ENCODE assay signal across 13 cellular contexts in the genomic region with DNA sequence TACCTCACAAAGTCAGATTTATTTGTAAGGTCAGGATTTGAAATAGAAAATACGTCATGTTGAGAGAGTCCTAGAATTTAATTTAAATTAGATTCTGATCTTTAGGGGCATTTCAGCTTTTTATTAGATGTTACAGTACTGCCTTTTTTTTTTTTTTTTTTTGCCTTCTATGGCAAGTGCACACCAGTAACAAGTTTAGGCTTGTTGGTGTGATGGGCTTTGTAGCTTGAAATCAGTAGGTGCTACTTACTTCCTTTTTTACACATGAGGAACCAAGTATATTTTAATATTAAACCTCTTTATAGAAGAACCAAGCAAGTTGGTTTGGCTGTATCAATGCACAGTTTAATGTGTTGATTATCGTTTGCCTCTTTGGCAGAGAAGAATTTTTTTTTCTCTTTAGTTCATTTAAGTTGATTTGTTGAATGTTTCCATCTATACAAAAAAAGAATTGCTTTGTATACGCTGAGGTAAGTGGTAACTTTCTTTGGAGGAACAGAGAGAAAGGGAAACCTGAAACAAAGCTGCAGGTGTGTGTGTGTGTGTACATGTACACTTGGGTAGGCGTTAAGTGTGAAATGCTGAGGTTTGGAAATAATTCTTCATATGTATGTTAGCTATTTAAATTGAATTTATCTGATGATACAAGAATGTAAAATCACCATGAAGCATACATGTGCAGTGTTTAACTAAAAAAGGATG. TPM values are rescaled to one million over a fixed set of nuclear protein-coding genes. Genes with fewer than 3 reads are reported as not detected.
DNase-seq lines count a peak whose midpoint lies in the region; ATAC-seq and TF ChIP-seq lines count a peak whose summit lies in the region.
"Had no signal": no experiment of that assay in that cellular context is flagged by ENCODE, and none has a peak within 500 bp of the region (broad histone marks: within the 10 kb centered on the region; RNA-seq: fewer than 3 reads in every experiment).

No MANE protein-coding gene starts in this region.

- intact Hi-C loops in activated B cell treated with CpG ODN at 0.5 μM for 24 hours (cut with micrococcal nuclease): loop anchor here (2.0 to 10.0 kb wide), 4 partner anchors 15 to 225 kb away; partner anchors contain the start of genes AKTIP and RBL2
- intact Hi-C loops in left colon (cut with DNase I, micrococcal nuclease): loop anchor here in 1 of 2 donors (10.0 kb wide), 1 partner anchor 45 kb away; no protein-coding TSS in a partner anchor

- no peaks in the 10 kb centered on the region for H3K27me3 Mint-ChIP-seq in activated B cell treated with CpG ODN at 0.5 μM for 24 hours
- H3K27me3 Mint-ChIP-seq in naive B cell: no peaks in the 10 kb centered on the region

- in situ Hi-C loops in GM13976 (cut with MboI; ENCODE audit: low sequenced_read_pairs, unreplicated experiment): no loop called here

- H3K36me3 Mint-ChIP-seq in activated B cell treated with CpG ODN at 0.5 μM for 24 hours (ENCODE audit: low read depth) (peaks cover 58% of the 10 kb centered on the region), naive B cell (peaks cover 0 to 19% of the 10 kb centered on the region in 2 donors)

- POLR2A ChIA-PET in activated B cell treated with CpG ODN at 0.5 μM for 24 hours (lab: Charles Lee): interaction anchor here (0.6 to 2.0 kb wide), 6 partner anchors 13 to 395 kb away, joined by 3 to 15 read pairs (median 3); partner anchors contain the start of gene RBL2

- H3K27ac Mint-ChIP-seq in activated B cell treated with CpG ODN at 0.5 μM for 24 hours: peak overlapping the region; percentile 68
- H3K27ac Mint-ChIP-seq in naive B cell: peak overlapping the region in 4 of 6 donors; percentile 49 to 72 (median 64)
- H3K27ac Mint-ChIP-seq: endodermal cell had no signal

- CTCF ChIA-PET in activated B cell treated with CpG ODN at 0.5 μM for 24 hours (lab: Charles Lee): no interaction called here

- DNase-seq in NOMO-1 treated with DMSO at 0.1 percent for 48 hours (lab: John Stamatoyannopoulos, UW; ENCODE audit: unreplicated experiment) (peak; percentile 27), NOMO-1 (lab: John Stamatoyannopoulos, UW; ENCODE audit: unreplicated experiment in 2 of 2) (no peak), activated B cell treated with CpG ODN at 0.5 μM for 24 hours (no peak), naive B cell (peak; percentile 39), left colon (no peak), GM13976 (ENCODE audit: low spot score) (no peak)
- DNase-seq: activated gamma-delta T cell treated with Interleukin-2 at 50 U/mL for 16 hours, endodermal cell, left lung, NCI-H2081, NCI-H774 had no signal

- H3K9me3 Mint-ChIP-seq in activated B cell treated with CpG ODN at 0.5 μM for 24 hours: no peaks in the 10 kb centered on the region
- no peaks in the 10 kb centered on the region for H3K9me3 Mint-ChIP-seq in naive B cell
- H3K9me3 Mint-ChIP-seq: endodermal cell had no signal

- no peak for TF ChIP-seq CTCF in activated B cell treated with CpG ODN at 0.5 μM for 24 hours (IDR thresholded peaks at IDR 0.05)
- no peak for TF ChIP-seq CTCF in GM13976 (IDR thresholded peaks at IDR 0.05; ENCODE audit: borderline replicate concordance, control extremely low read depth, extremely low read depth, insufficient read depth, missing control alignments)

- ATAC-seq in GM18858 (IDR thresholded peaks at IDR 0.05; ENCODE audit: unreplicated experiment): peak; percentile 71
- ATAC-seq in activated B cell treated with CpG ODN at 0.5 μM for 24 hours (ENCODE audit: low read depth): peak; percentile 74
- ATAC-seq in naive B cell (ENCODE audit: low read depth in 2 of 2): peak in 1 of 2 donors; percentile 97
- no peak for ATAC-seq in HG02884 (IDR thresholded peaks at IDR 0.05; ENCODE audit: unreplicated experiment)
- ATAC-seq in left colon: no peak
- ATAC-seq: left lung had no signal

- H3K4me1 Mint-ChIP-seq in activated B cell treated with CpG ODN at 0.5 μM for 24 hours: peaks cover 14% of the 10 kb centered on the region
- H3K4me1 Mint-ChIP-seq in naive B cell: peaks cover 0 to 10% (median 0%) of the 10 kb centered on the region in 3 donors
- H3K4me1 Mint-ChIP-seq: endodermal cell had no signal

- peak overlapping the region; percentile 32 for H3K4me3 Mint-ChIP-seq in activated B cell treated with CpG ODN at 0.5 μM for 24 hours
- peak overlapping the region in 5 of 8 donors; percentile 50 to 89 (median 74) for H3K4me3 Mint-ChIP-seq in naive B cell
- H3K4me3 Mint-ChIP-seq: endodermal cell had no signal

RNA-seq across cellular contexts. Expression of gene RBL2, which starts 15.7 kb away (rescaled TPM):
- total RNA-seq in activated B cell treated with CpG ODN at 0.5 μM for 24 hours: 90.9 and 99.5 TPM in 2 replicates
- 100 to 1,000 TPM; 108 to 165 (median 121) TPM for polyA plus RNA-seq in naive B cell (ENCODE audit: low read depth in 6 of 6)
- total RNA-seq in left colon: 10 to 100 TPM; 48.5 to 63.2 TPM

RNA-seq across cellular contexts. Expression of gene AKTIP, which starts 53.0 kb away (rescaled TPM):
- total RNA-seq in activated B cell treated with CpG ODN at 0.5 μM for 24 hours (19.3 and 22.8 TPM in 2 replicates), left colon (10 to 100 TPM; 29.4 to 32.7 TPM)
- 10 to 100 TPM; 11.6 to 17.9 (median 13.8) TPM for polyA plus RNA-seq in naive B cell (ENCODE audit: low read depth in 6 of 6)

Comparison
In these comparisons a context has a peak if more than half of its experiments do, and no peak if none do; other contexts are left out.
1. DNase-seq: peak in NOMO-1 treated with DMSO at 0.1 percent for 48 hours (single experiment) and naive B cell (single experiment); none in NOMO-1 (0 of 2), activated B cell treated with CpG ODN at 0.5 μM for 24 hours (single experiment), left colon (0 of 2) and GM13976 (single experiment).
2. ATAC-seq: peak in GM18858 (single experiment) and activated B cell treated with CpG ODN at 0.5 μM for 24 hours (single experiment); none in HG02884 (single experiment) and left colon (single experiment).